17 cellular contexts compared by ENCODE assay signal in the genomic region with DNA sequence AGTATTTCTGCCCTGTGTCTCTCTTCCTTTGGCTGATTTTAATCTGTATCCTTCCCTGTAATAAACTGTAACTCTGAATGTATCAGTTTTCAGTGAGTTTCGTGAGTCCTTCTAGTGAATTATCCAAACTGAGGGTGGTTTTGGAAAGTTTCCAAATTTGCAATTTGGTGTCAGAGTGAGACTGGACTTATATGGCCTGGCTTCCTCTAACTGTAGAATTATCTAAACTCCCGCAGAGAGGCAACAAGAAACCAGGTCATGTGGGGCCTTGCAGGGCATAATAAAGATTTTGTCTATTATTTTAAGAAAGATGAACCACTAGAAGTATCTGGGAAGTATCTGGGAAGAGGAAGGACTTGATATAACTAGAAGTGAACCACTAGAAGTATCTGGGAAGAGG.
"Had no signal": no experiment of that assay in that cellular context is flagged by ENCODE, and none has a peak within 500 bp of the region (broad histone marks: within the 10 kb centered on the region; RNA-seq: fewer than 3 reads in every experiment).

No MANE protein-coding gene starts in this region.

- H3K36me3 ChIP-seq: esophagus muscularis mucosa, sigmoid colon, thoracic aorta had no signal

- H3K4me3 ChIP-seq: body of pancreas, esophagus muscularis mucosa, sigmoid colon, thoracic aorta had no signal

- H3K27ac Mint-ChIP-seq: activated CD4-positive, alpha-beta T cell treated with anti-CD3 and anti-CD28 coated beads, Interleukin-2, amount 10 ng/mL, durations not matched to agents 24 days and 14 days; activated T-helper 2 cell treated with anti-CD3 and anti-CD28 coated beads, Interferon-gamma antibody, Interleukin-2, Interleukin-4, amounts not matched to agents 10 μg/mL and 5 μg/mL and 100 μg/mL, durations not matched to agents 14 hours and 24 hours and 36 hours; nephron progenitor cell; stimulated activated naive CD8-positive, alpha-beta T cell treated with anti-CD3 and anti-CD28 coated beads, Interleukin-15, Interleukin-2, amounts not matched to agents 100 ng/mL and 50 ng/mL, for 24 hours; WTC11 had no signal

- H3K27me3 ChIP-seq: body of pancreas, esophagus muscularis mucosa, foreskin keratinocyte, sigmoid colon had no signal

- H3K36me3 Mint-ChIP-seq: WTC11 had no signal

- DNase-seq: activated CD8-positive, alpha-beta memory T cell treated with anti-CD3 and anti-CD28 coated beads for 24 hours; activated naive CD4-positive, alpha-beta T cell treated with anti-CD3 and anti-CD28 coated beads, Interleukin-2, amount 50 U/mL, for 16 hours; body of pancreas; cerebellar nuclear complex; foreskin keratinocyte; left colon; nephron progenitor cell; sigmoid colon; stimulated activated CD4-positive, alpha-beta T cell treated with anti-CD3 and anti-CD28 coated beads, Interleukin-4, amount 100 ng/mL, for 1 hour; stimulated activated CD8-positive, alpha-beta memory T cell treated with anti-CD3 and anti-CD28 coated beads, Interleukin-4, amount 100 ng/mL, for 48 hours; T-helper 9 cell had no signal

- H3K27ac ChIP-seq: body of pancreas, esophagus muscularis mucosa, foreskin keratinocyte, sigmoid colon, thoracic aorta had no signal

- H3K4me3 Mint-ChIP-seq: activated CD4-positive, alpha-beta T cell treated with anti-CD3 and anti-CD28 coated beads, Interleukin-2, amount 10 ng/mL, durations not matched to agents 24 days and 14 days; nephron progenitor cell; stimulated activated naive CD8-positive, alpha-beta T cell treated with anti-CD3 and anti-CD28 coated beads, Interleukin-15, Interleukin-2, amounts not matched to agents 100 ng/mL and 50 ng/mL, for 24 hours; WTC11 had no signal

- H3K9me3 ChIP-seq: body of pancreas, esophagus muscularis mucosa, sigmoid colon, thoracic aorta had no signal

- H3K9me3 Mint-ChIP-seq: activated CD4-positive, alpha-beta T cell treated with anti-CD3 and anti-CD28 coated beads, Interleukin-2, amount 10 ng/mL, durations not matched to agents 24 days and 14 days; activated T-helper 2 cell treated with anti-CD3 and anti-CD28 coated beads, Interferon-gamma antibody, Interleukin-2, Interleukin-4, amounts not matched to agents 10 μg/mL and 5 μg/mL and 100 μg/mL, durations not matched to agents 14 hours and 24 hours and 36 hours; stimulated activated naive CD8-positive, alpha-beta T cell treated with anti-CD3 and anti-CD28 coated beads, Interleukin-15, Interleukin-2, amounts not matched to agents 100 ng/mL and 50 ng/mL, for 24 hours; WTC11 had no signal
